In genomic region chr2:111201214-111201613, GRCh38 we compare ENCODE assay signal across 19 cellular contexts.
A peak's percentile ranks its signal among the peaks of the same experiment; 100 is the strongest.
DNase-seq lines count a peak whose midpoint lies in the region; ATAC-seq and TF ChIP-seq lines count a peak whose summit lies in the region.
"Had no signal": no experiment of that assay in that cellular context is flagged by ENCODE, and none has a peak within 500 bp of the region (broad histone marks: within the 10 kb centered on the region; RNA-seq: fewer than 3 reads in every experiment).

No MANE protein-coding gene starts in this region.

- H3K27ac ChIP-seq in Peyer's patch, result no peak overlapping the region
- H3K27ac ChIP-seq: coronary artery, parathyroid adenoma, transverse colon had no signal

- H3K36me3 ChIP-seq in Peyer's patch, result no peaks in the 10 kb centered on the region
- H3K36me3 ChIP-seq: transverse colon had no signal

- no peak for TF ChIP-seq POLR2A in Peyer's patch (IDR thresholded peaks at IDR 0.05)

- H3K4me3 ChIP-seq in GM12865 (ENCODE audit: low read depth, low read length), result no peak overlapping the region
- no peak overlapping the region for H3K4me3 ChIP-seq in Peyer's patch
- no peak overlapping the region for H3K4me3 ChIP-seq in foreskin fibroblast (ENCODE audit: low read depth in 1 of 2, low read length in 2 of 2)
- H3K4me3 ChIP-seq: coronary artery, transverse colon had no signal

- ATAC-seq in GM19438 (IDR thresholded peaks at IDR 0.05; ENCODE audit: low read depth, unreplicated experiment) (peak; percentile 57), HG02938 (IDR thresholded peaks at IDR 0.05; ENCODE audit: unreplicated experiment) (peak; percentile 73)
- ATAC-seq: activated naive CD4-positive, alpha-beta T cell treated with anti-CD3 and anti-CD28 coated beads, Interleukin-2, amount 50 U/mL, for 72 hours; HCT116; left ventricle myocardium superior had no signal

- no peaks in the 10 kb centered on the region for H3K4me1 ChIP-seq in Peyer's patch
- H3K4me1 ChIP-seq: parathyroid adenoma had no signal

- H3K27me3 ChIP-seq in Peyer's patch, result no peaks in the 10 kb centered on the region
- H3K27me3 ChIP-seq: transverse colon had no signal

- DNase-seq in GM12865 (ENCODE audit: low read depth) (peak; percentile 89), Peyer's patch (peak in 2 of 3 donors; percentile 25 to 63), COR-L47 (lab: John Stamatoyannopoulos, UW) (no peak), foreskin fibroblast (no peak), AG08395 (ENCODE audit: low spot score) (no peak), posterior cingulate gyrus (no peak)
- DNase-seq: activated CD4-positive, CD25-positive, alpha-beta regulatory T cell treated with anti-CD3 and anti-CD28 coated beads, Interleukin-2, amount 50 U/mL, for 72 hours; GDM1; KBM-7; left ventricle myocardium superior; NCI-H2107; stimulated activated CD4-positive, alpha-beta T cell treated with anti-CD3 and anti-CD28 coated beads, Interleukin-4, amount 100 ng/mL, for 24 hours; transverse colon had no signal

- TF ChIP-seq CTCF in GM12865 (IDR thresholded peaks at IDR 0.05; ENCODE audit: insufficient read depth, low read depth, low read length, missing control alignments) (no peak), Peyer's patch (IDR thresholded peaks at IDR 0.05) (no peak), foreskin fibroblast (IDR thresholded peaks at IDR 0.05; ENCODE audit: low read depth, low read length) (no peak)

- H3K9me3 ChIP-seq in Peyer's patch, result no peaks in the 10 kb centered on the region
- H3K9me3 ChIP-seq: transverse colon had no signal

- intact Hi-C loops in posterior cingulate gyrus (cut with DNase I), result no loop called here

Comparison
In these comparisons a context has a peak if more than half of its experiments do, and no peak if none do; other contexts are left out.
1. DNase-seq: peak in GM12865 (single experiment) and Peyer's patch (2 of 3); none in COR-L47 (single experiment), foreskin fibroblast (0 of 2), AG08395 (single experiment) and posterior cingulate gyrus (0 of 10).